ENCODE assay signal across 8 cellular contexts in genomic region chr5:50667653-50668403, GRCh38. TPM values are rescaled to one million over a fixed set of nuclear protein-coding genes. Genes with fewer than 3 reads are reported as not detected.
DNase-seq lines count a peak whose midpoint lies in the region; ATAC-seq lines count a peak whose summit lies in the region.

No MANE protein-coding gene starts in this region.

- peaks cover 4% of the 10 kb centered on the region for H3K4me1 ChIP-seq in ectodermal cell (ENCODE audit: control insufficient read depth, insufficient read depth, low read length)
- H3K4me1 ChIP-seq in mesendoderm (ENCODE audit: control insufficient read depth, low read depth, low read length), result peaks cover 4% of the 10 kb centered on the region

- H3K9me3 ChIP-seq in ectodermal cell (ENCODE audit: control insufficient read depth, low read length), result no peaks in the 10 kb centered on the region

- no peaks in the 10 kb centered on the region for H3K79me1 ChIP-seq in mesendoderm (ENCODE audit: low read length)

- H3K9ac ChIP-seq in mesendoderm (ENCODE audit: low read length), result peak overlapping the region; percentile 88

- no peak overlapping the region for H2BK5ac ChIP-seq in mesendoderm (ENCODE audit: low read length)

- no peak overlapping the region for H2BK15ac ChIP-seq in mesendoderm (replicated peaks; ENCODE audit: low read depth)

- H3K27me3 ChIP-seq in ectodermal cell (ENCODE audit: control insufficient read depth, insufficient read depth, low read length, poor library complexity, severe bottlenecking) (no peaks in the 10 kb centered on the region), mesendoderm (ENCODE audit: insufficient read depth, low read length, poor library complexity) (no peaks in the 10 kb centered on the region)

- DNase-seq in NCI-H1436 (lab: John Stamatoyannopoulos, UW), result peak; percentile 22
- no peak for DNase-seq in NCI-H1436 treated with DMSO at 0.1 percent for 48 hours (lab: John Stamatoyannopoulos, UW)
- peak; percentile 83 for DNase-seq in NCI-H146 (lab: John Stamatoyannopoulos, UW)
- peak; percentile 74 to 78 for DNase-seq in activated CD4-positive, alpha-beta T cell treated with anti-CD3 and anti-CD28 coated beads, Interleukin-2, amount 50 U/mL, for 24 hours (ENCODE audit: low read depth in 1 of 2, low spot score in 1 of 2)
- peak; percentile 86 for DNase-seq in mesendoderm
- peak; percentile 73 to 83 for DNase-seq in stimulated activated CD8-positive, alpha-beta memory T cell treated with anti-CD3 and anti-CD28 coated beads, Interleukin-2, amount 100 ng/mL, for 1 hour (ENCODE audit: low read depth in 2 of 2)

- H2AK5ac ChIP-seq in mesendoderm (ENCODE audit: low read length), result no peak overlapping the region

- no peak overlapping the region for H4K8ac ChIP-seq in mesendoderm (ENCODE audit: low read depth, low read length)

- peak overlapping the region; percentile 85 for H3K56ac ChIP-seq in mesendoderm (ENCODE audit: low read length)

- H3K79me2 ChIP-seq in mesendoderm (ENCODE audit: control insufficient read depth, insufficient read depth, low read length), result peaks cover 27% of the 10 kb centered on the region

- H2BK120ac ChIP-seq in mesendoderm (ENCODE audit: low read depth, low read length), result no peak overlapping the region

- H3K27ac ChIP-seq in ectodermal cell (ENCODE audit: insufficient read depth, low read depth, low read length, poor library complexity, severe bottlenecking) (peak overlapping the region; percentile 85), mesendoderm (ENCODE audit: low read depth, low read length) (peak overlapping the region; percentile 80)

- no peak overlapping the region for H4K5ac ChIP-seq in mesendoderm (ENCODE audit: low read length)

- ATAC-seq in HG02759 (IDR thresholded peaks at IDR 0.05; ENCODE audit: unreplicated experiment), result peak; percentile 90

- peak overlapping the region; percentile 94 for H3K4me3 ChIP-seq in ectodermal cell (ENCODE audit: insufficient read depth, low read depth, low read length)
- H3K4me3 ChIP-seq in mesendoderm (ENCODE audit: low read length), result peak overlapping the region; percentile 72

- WGBS in ectodermal cell, 2 experiments, result 0% methylated on average over 41 to 43 of the region's 43 CpGs
- no CpG with 5 or more reads among the region's 43 CpGs for WGBS in mesendoderm (ENCODE audit: extremely low coverage, insufficient coverage, low lambda C conversion rate)

- no peaks in the 10 kb centered on the region for H3K36me3 ChIP-seq in ectodermal cell (ENCODE audit: control insufficient read depth, insufficient read depth, low read length)
- no peaks in the 10 kb centered on the region for H3K36me3 ChIP-seq in mesendoderm (ENCODE audit: control insufficient read depth, insufficient read depth, low read length)

- H3K4me2 ChIP-seq in mesendoderm (ENCODE audit: low read length), result peak overlapping the region; percentile 35

- H3K23ac ChIP-seq in mesendoderm (ENCODE audit: low read length), result no peak overlapping the region

- no peak overlapping the region for H3K4ac ChIP-seq in mesendoderm (ENCODE audit: low read depth, low read length)

- H3K18ac ChIP-seq in mesendoderm (ENCODE audit: low read length), result peak overlapping the region; percentile 70

RNA-seq across cellular contexts. Expression of gene PARP8, which starts 1.4 kb away (rescaled TPM):
- 27.0 TPM for polyA plus RNA-seq in ectodermal cell (2013, experiment 1 of 4)
- 26.1 TPM for polyA plus RNA-seq in ectodermal cell (2013, experiment 2 of 4)
- polyA plus RNA-seq in ectodermal cell (2013, experiment 3 of 4), result 22.2 TPM
- polyA plus RNA-seq in ectodermal cell (2013, experiment 4 of 4), result 24.9 TPM
- polyA plus RNA-seq in mesendoderm (2013, experiment 1 of 2), result 33.3 TPM
- polyA plus RNA-seq in mesendoderm (2013, experiment 2 of 2), result 33.6 TPM
